25 cellular contexts compared by ENCODE assay signal in the genomic region with DNA sequence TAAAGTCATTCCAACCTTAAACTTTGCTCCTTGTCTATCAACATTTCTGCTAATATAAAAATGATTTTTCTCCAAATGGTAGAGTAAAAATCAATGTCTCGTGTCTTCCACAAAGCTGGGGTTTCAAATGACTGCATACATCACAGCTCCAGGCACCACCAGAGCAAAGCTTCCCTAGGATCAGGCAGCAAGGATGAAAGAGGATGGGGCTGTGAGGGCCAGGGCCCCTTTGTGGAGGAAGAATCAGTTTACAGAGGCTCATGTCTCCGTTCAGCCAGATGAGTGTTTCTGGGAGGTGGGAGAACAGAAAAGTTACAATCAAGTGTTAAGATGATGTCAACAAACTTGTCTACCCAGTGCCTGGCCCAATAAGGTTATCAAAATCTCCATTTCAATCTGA.
"Had no signal": no experiment of that assay in that cellular context is flagged by ENCODE, and none has a peak within 500 bp of the region (broad histone marks: within the 10 kb centered on the region; RNA-seq: fewer than 3 reads in every experiment).

No MANE protein-coding gene starts in this region.

- H3K4me2 ChIP-seq: KMS-11 had no signal

- H3K4me3 ChIP-seq: K562, SJSA1, SK-N-MC had no signal

- H3K36me3 Mint-ChIP-seq: IgD-negative memory B cell had no signal

- H3K9me3 Mint-ChIP-seq: IgD-negative memory B cell had no signal

- H3K36me3 ChIP-seq: SJSA1 had no signal

- DNase-seq: Kasumi-1, MM.1S, NCI-H1092, NCI-H1105 treated with DMSO at 0.1 percent for 48 hours, NCI-H1417 treated with DMSO at 0.1 percent for 48 hours, NCI-H146, NCI-H1694 treated with DMSO at 0.1 percent for 48 hours, NCI-H2029, NCI-H2081 treated with DMSO at 0.1 percent for 48 hours, NCI-H2171, NCI-H226, NCI-H446, NCI-H510A, NCI-H524 treated with DMSO at 0.1 percent for 48 hours, NCI-H69, NCI-H774, Right ventricle myocardium superior, RPMI8226, SIG-M5 had no signal

- H3K9me3 ChIP-seq: SJSA1 had no signal

- H3K27ac ChIP-seq: HL-60, KMS-11, SJSA1, SK-N-MC had no signal

- H3K4me3 Mint-ChIP-seq: IgD-negative memory B cell had no signal

- H3K27ac Mint-ChIP-seq: IgD-negative memory B cell had no signal

- H3K27me3 ChIP-seq: SJSA1 had no signal

- ATAC-seq: K562 had no signal
